In genomic region chr9:126032135-126032534, GRCh38 we compare ENCODE assay signal across 11 cellular contexts.
"Had no signal": no experiment of that assay in that cellular context is flagged by ENCODE, and none has a peak within 500 bp of the region (broad histone marks: within the 10 kb centered on the region; RNA-seq: fewer than 3 reads in every experiment).

No MANE protein-coding gene starts in this region.

- H3K36me3 ChIP-seq: HAP-1 had no signal

- H3K9me3 ChIP-seq: HAP-1 had no signal

- H3K27ac ChIP-seq: GM23248 had no signal

- H3K4me1 ChIP-seq: HAP-1 had no signal

- H2AFZ ChIP-seq: GM23248, GM23338 had no signal

- H3K4me3 ChIP-seq: GM23248, GM23338, HAP-1 had no signal

- FAIRE-seq: H1, H54 had no signal

- H3K9ac ChIP-seq: GM23248 had no signal

- DNase-seq: GM23248, GOT3, H7, H9, HCEC 1CT, HFFc6 had no signal

- ATAC-seq: GM23338, HCT116 had no signal

- H3K4me2 ChIP-seq: GM23338 had no signal
